In the genomic region with DNA sequence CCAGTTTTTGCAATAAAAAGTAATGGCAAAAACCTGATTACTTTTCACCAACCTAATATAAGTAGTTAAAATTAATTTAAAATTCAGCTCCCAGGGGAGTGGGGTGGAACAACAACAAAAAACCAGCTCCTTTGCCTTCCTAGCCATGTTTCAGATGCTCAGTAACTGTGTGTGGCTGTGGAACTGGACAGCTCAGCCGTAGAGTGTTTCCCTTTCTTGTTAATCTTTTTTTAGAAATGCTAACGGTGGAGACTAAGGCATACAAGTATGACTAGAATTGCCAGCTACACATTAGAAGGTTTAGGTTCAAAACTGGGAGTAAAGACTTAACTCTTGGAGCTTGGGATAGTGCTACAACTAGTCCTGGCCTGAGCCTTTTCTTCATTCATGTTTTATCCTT, we compare ENCODE assay signal across 15 cellular contexts. TPM values are rescaled to one million over a fixed set of nuclear protein-coding genes. Genes with fewer than 3 reads are reported as not detected.
DNase-seq lines count a peak whose midpoint lies in the region; ATAC-seq and TF ChIP-seq lines count a peak whose summit lies in the region.
"Had no signal": no experiment of that assay in that cellular context is flagged by ENCODE, and none has a peak within 500 bp of the region (broad histone marks: within the 10 kb centered on the region; RNA-seq: fewer than 3 reads in every experiment).

No MANE protein-coding gene starts in this region.

- no peaks in the 10 kb centered on the region for H3K9me3 ChIP-seq in CD4-positive, CD25-positive, alpha-beta regulatory T cell (ENCODE audit: control insufficient read depth in 2 of 2, low read length in 2 of 2)
- H3K9me3 ChIP-seq: Peyer's patch, thoracic aorta had no signal

- peak overlapping the region in 1 of 3 donors; percentile 79 for H3K27ac Mint-ChIP-seq in CD4-positive, CD25-positive, alpha-beta regulatory T cell
- H3K27ac Mint-ChIP-seq: activated naive CD8-positive, alpha-beta T cell treated with anti-CD3 and anti-CD28 coated beads, Interleukin-2, amount 10 ng/mL, durations not matched to agents 7 days and 5 days had no signal

- H3K9me3 Mint-ChIP-seq in CD4-positive, CD25-positive, alpha-beta regulatory T cell: peaks cover 0 to 1% (median 0%) of the 10 kb centered on the region in 7 donors
- H3K9me3 Mint-ChIP-seq: activated naive CD8-positive, alpha-beta T cell treated with anti-CD3 and anti-CD28 coated beads, Interleukin-2, amount 10 ng/mL, durations not matched to agents 7 days and 5 days had no signal

- DNase-seq in CD4-positive, CD25-positive, alpha-beta regulatory T cell: no peak
- peak; percentile 40 for DNase-seq in KBM-7
- peak; percentile 37 for DNase-seq in choroid plexus epithelial cell (ENCODE audit: low read depth)
- DNase-seq in renal cortical epithelial cell (ENCODE audit: low read depth): peak; percentile 22
- no peak for DNase-seq in NOMO-1 treated with DMSO at 0.1 percent for 48 hours (lab: John Stamatoyannopoulos, UW; ENCODE audit: unreplicated experiment)
- DNase-seq: activated naive CD8-positive, alpha-beta T cell treated with anti-CD3 and anti-CD28 coated beads, Interleukin-2, amount 10 ng/mL, durations not matched to agents 7 days and 5 days; head of caudate nucleus; NCI-H1417 treated with DMSO at 0.1 percent for 48 hours; Peyer's patch; stimulated activated CD4-positive, alpha-beta T cell treated with anti-CD3 and anti-CD28 coated beads, Interleukin-15, amount 100 ng/mL, for 24 hours had no signal

- H3K4me1 ChIP-seq in CD4-positive, CD25-positive, alpha-beta regulatory T cell (ENCODE audit: control insufficient read depth, insufficient read depth, low read length, poor library complexity, severe bottlenecking): peaks cover 47% of the 10 kb centered on the region

- peaks cover 2% of the 10 kb centered on the region for H3K36me3 ChIP-seq in CD4-positive, CD25-positive, alpha-beta regulatory T cell (ENCODE audit: control insufficient read depth, insufficient read depth, low read length)
- H3K36me3 ChIP-seq: Peyer's patch, thoracic aorta had no signal

- H3K4me3 Mint-ChIP-seq in CD4-positive, CD25-positive, alpha-beta regulatory T cell: no peak overlapping the region
- H3K4me3 Mint-ChIP-seq: activated naive CD8-positive, alpha-beta T cell treated with anti-CD3 and anti-CD28 coated beads, Interleukin-2, amount 10 ng/mL, durations not matched to agents 7 days and 5 days had no signal

- no peak for ATAC-seq in CD4-positive, CD25-positive, alpha-beta regulatory T cell (ENCODE audit: low read depth in 2 of 2)
- no peak for ATAC-seq in HG02759 (IDR thresholded peaks at IDR 0.05; ENCODE audit: unreplicated experiment)
- ATAC-seq in GM21447 (IDR thresholded peaks at IDR 0.05; ENCODE audit: unreplicated experiment): no peak
- ATAC-seq: activated CD4-positive, CD25-positive, alpha-beta regulatory T cell treated with anti-CD3 and anti-CD28 coated beads, Interleukin-2, amount 50 U/mL, for 24 hours had no signal

- no peaks in the 10 kb centered on the region for H3K27me3 Mint-ChIP-seq in CD4-positive, CD25-positive, alpha-beta regulatory T cell
- H3K27me3 Mint-ChIP-seq: activated naive CD8-positive, alpha-beta T cell treated with anti-CD3 and anti-CD28 coated beads, Interleukin-2, amount 10 ng/mL, durations not matched to agents 7 days and 5 days had no signal

- H3K27ac ChIP-seq in CD4-positive, CD25-positive, alpha-beta regulatory T cell (ENCODE audit: insufficient read depth, low read length, poor library complexity, severe bottlenecking): no peak overlapping the region
- H3K27ac ChIP-seq: parathyroid adenoma, Peyer's patch, thoracic aorta had no signal

- peaks cover 56 to 90% (median 74%) of the 10 kb centered on the region in 4 donors for H3K4me1 Mint-ChIP-seq in CD4-positive, CD25-positive, alpha-beta regulatory T cell

- in situ Hi-C loops in KBM-7 (cut with MboI; ENCODE audit: low pct_unique_long_range_greater_than_20kb, low sequenced_read_pairs): no loop called here

- H3K27me3 ChIP-seq in CD4-positive, CD25-positive, alpha-beta regulatory T cell (ENCODE audit: control insufficient read depth, insufficient read depth, low read length): no peaks in the 10 kb centered on the region
- H3K27me3 ChIP-seq: Peyer's patch had no signal

- H3K4me3 ChIP-seq in CD4-positive, CD25-positive, alpha-beta regulatory T cell (ENCODE audit: low read depth, low read length): peak overlapping the region; percentile 27
- H3K4me3 ChIP-seq in choroid plexus epithelial cell (ENCODE audit: low read depth, low read length): no peak overlapping the region
- H3K4me3 ChIP-seq: Peyer's patch, thoracic aorta had no signal

- peaks cover 18% of the 10 kb centered on the region for H3K36me3 Mint-ChIP-seq in CD4-positive, CD25-positive, alpha-beta regulatory T cell

- TF ChIP-seq CTCF in choroid plexus epithelial cell (conservative IDR thresholded peaks at IDR 0.05; ENCODE audit: low read depth, low read length): no peak

RNA-seq across cellular contexts. Expression of a gene that starts 45.0 kb away (rescaled TPM):
- total RNA-seq in CD4-positive, CD25-positive, alpha-beta regulatory T cell: 172 TPM
- polyA plus RNA-seq in CD4-positive, CD25-positive, alpha-beta regulatory T cell: 10 to 100 TPM; 46.7 to 54.5 (median 50.3) TPM
- 130 and 164 TPM in 2 replicates for total RNA-seq in renal cortical epithelial cell

Comparison
In these comparisons a context has a peak if more than half of its experiments do, and no peak if none do; other contexts are left out.
1. DNase-seq: peak in KBM-7 (single experiment), choroid plexus epithelial cell (single experiment) and renal cortical epithelial cell (single experiment); none in CD4-positive, CD25-positive, alpha-beta regulatory T cell (0 of 3) and NOMO-1 treated with DMSO at 0.1 percent for 48 hours (single experiment).